In genomic region chr10:104067525-104067924, GRCh38 we compare ENCODE assay signal across 27 cellular contexts. TPM values are rescaled to one million over a fixed set of nuclear protein-coding genes. Genes with fewer than 3 reads are reported as not detected.
A peak's percentile ranks its signal among the peaks of the same experiment; 100 is the strongest.
DNase-seq lines count a peak whose midpoint lies in the region; ATAC-seq and TF ChIP-seq lines count a peak whose summit lies in the region.
"Had no signal": no experiment of that assay in that cellular context is flagged by ENCODE, and none has a peak within 500 bp of the region (broad histone marks: within the 10 kb centered on the region; RNA-seq: fewer than 3 reads in every experiment).

No MANE protein-coding gene starts in this region.

- no peak overlapping the region for H3K4ac ChIP-seq in H9 (ENCODE audit: low read depth, low read length)

- H2AFZ ChIP-seq in H9 (ENCODE audit: low read length) (no peak overlapping the region), neuron (ENCODE audit: low read depth, low read length) (peak overlapping the region; percentile 21)

- no peak overlapping the region for H2AK5ac ChIP-seq in H9 (ENCODE audit: insufficient read length, low read length)

- no peak overlapping the region for H3K27ac ChIP-seq in H9 (ENCODE audit: insufficient read length, low read depth, low read length)
- H3K27ac ChIP-seq: esophagus muscularis mucosa, psoas muscle, skin epidermis had no signal

- no peak overlapping the region for H3K9ac ChIP-seq in H9 (ENCODE audit: extremely low read depth, insufficient read length, low read length)

- ATAC-seq in HG03457 (IDR thresholded peaks at IDR 0.05; ENCODE audit: unreplicated experiment): no peak
- ATAC-seq: left lobe of liver; naive thymus-derived CD4-positive, alpha-beta T cell; psoas muscle; stimulated activated effector memory CD8-positive, alpha-beta T cell treated with anti-CD3 and anti-CD28 coated beads, Interleukin-12 subunit alpha, Interleukin-12 subunit beta, amount 100 ng/mL, for 72 hours had no signal

- peak overlapping the region; percentile 54 to 68 for H3K4me3 Mint-ChIP-seq in H9
- H3K4me3 Mint-ChIP-seq: activated naive CD4-positive, alpha-beta T cell treated with anti-CD3 and anti-CD28 coated beads, Interleukin-2, amount 10 ng/mL, durations not matched to agents 7 days and 5 days; naive thymus-derived CD4-positive, alpha-beta T cell; stimulated activated effector memory CD8-positive, alpha-beta T cell treated with anti-CD3 and anti-CD28 coated beads, Interleukin-12 subunit alpha, Interleukin-12 subunit beta, amount 100 ng/mL, for 72 hours had no signal

- H3K23me2 ChIP-seq in H9 (ENCODE audit: insufficient read length, low read depth, low read length, poor library complexity, severe bottlenecking): no peaks in the 10 kb centered on the region

- H3K79me1 ChIP-seq in H9 (ENCODE audit: insufficient read depth, low read depth, low read length, poor library complexity, severe bottlenecking): no peaks in the 10 kb centered on the region

- no peak overlapping the region for H2BK5ac ChIP-seq in H9 (ENCODE audit: insufficient read length, low read length)

- H3T11ph ChIP-seq in H9 (ENCODE audit: low read length): no peak overlapping the region

- peak overlapping the region; percentile 40 for H3K4me2 ChIP-seq in H9 (ENCODE audit: insufficient read depth, insufficient read length, low read length)

- no peaks in the 10 kb centered on the region for H3K9me3 Mint-ChIP-seq in H9
- H3K9me3 Mint-ChIP-seq: activated naive CD4-positive, alpha-beta T cell treated with anti-CD3 and anti-CD28 coated beads, Interleukin-2, amount 10 ng/mL, durations not matched to agents 7 days and 5 days; naive thymus-derived CD4-positive, alpha-beta T cell; stimulated activated effector memory CD8-positive, alpha-beta T cell treated with anti-CD3 and anti-CD28 coated beads, Interleukin-12 subunit alpha, Interleukin-12 subunit beta, amount 100 ng/mL, for 72 hours had no signal

- H3K36me3 ChIP-seq in neuron (ENCODE audit: insufficient read depth, low read length): no peaks in the 10 kb centered on the region
- H3K36me3 ChIP-seq: esophagus muscularis mucosa had no signal

- H4K91ac ChIP-seq in H9 (ENCODE audit: insufficient read length, low read depth, low read length): no peak overlapping the region

- H3K56ac ChIP-seq in H9 (ENCODE audit: insufficient read length, low read depth, low read length): no peak overlapping the region

- no peak overlapping the region for H2BK12ac ChIP-seq in H9 (ENCODE audit: insufficient read length, low read depth, low read length)

- H3K27me3 Mint-ChIP-seq in H9 (ENCODE audit: low read depth): no peaks in the 10 kb centered on the region; the same call in 1 of the 2 replicates

- no peak overlapping the region for H3K23ac ChIP-seq in H9 (ENCODE audit: insufficient read length, low read depth, low read length)

- H3K4me3 ChIP-seq in fibroblast of villous mesenchyme (ENCODE audit: low read depth, low read length) (peak overlapping the region; percentile 17), neuron (ENCODE audit: low read length) (no peak overlapping the region)
- H3K4me3 ChIP-seq: esophagus muscularis mucosa, psoas muscle, skin epidermis had no signal

- H3K27me3 ChIP-seq in H9 (ENCODE audit: insufficient read depth, low read length) (no peaks in the 10 kb centered on the region), neuron (ENCODE audit: insufficient read depth, low read length) (peaks cover 20% of the 10 kb centered on the region)
- H3K27me3 ChIP-seq: esophagus muscularis mucosa had no signal

- H4K20me1 ChIP-seq in H9 (ENCODE audit: control insufficient read depth, insufficient read depth, insufficient read length): no peaks in the 10 kb centered on the region

- WGBS in H9 (ENCODE audit: extremely low coverage, insufficient read length, low lambda C conversion rate): no CpG with 5 or more reads among the region's 12 CpGs

- H3K36me3 Mint-ChIP-seq in H9 (ENCODE audit: insufficient read depth in 1 of 3, low read depth in 3 of 3): 0 out of 7 replicates have a peak, but pooled peaks cover 0 to 4% (median 0%) of the 10 kb centered on the region in 3 experiments
- H3K36me3 Mint-ChIP-seq: activated naive CD4-positive, alpha-beta T cell treated with anti-CD3 and anti-CD28 coated beads, Interleukin-2, amount 10 ng/mL, durations not matched to agents 7 days and 5 days; naive thymus-derived CD4-positive, alpha-beta T cell; stimulated activated effector memory CD8-positive, alpha-beta T cell treated with anti-CD3 and anti-CD28 coated beads, Interleukin-12 subunit alpha, Interleukin-12 subunit beta, amount 100 ng/mL, for 72 hours had no signal

- no peak overlapping the region for H4K5ac ChIP-seq in H9 (ENCODE audit: insufficient read length, low read depth, low read length)

- no peaks in the 10 kb centered on the region for H3K4me1 ChIP-seq in H9 (ENCODE audit: insufficient read depth, low read length)
- peaks cover 4% of the 10 kb centered on the region for H3K4me1 ChIP-seq in neuron (ENCODE audit: insufficient read depth, low read length)
- H3K4me1 ChIP-seq: esophagus muscularis mucosa, psoas muscle had no signal

- no peak overlapping the region for H4K8ac ChIP-seq in H9 (replicated peaks; ENCODE audit: insufficient read length, low read depth, low read length)

- H3K9me3 ChIP-seq in H9 (ENCODE audit: control insufficient read depth, low read depth, low read length) (no peaks in the 10 kb centered on the region), neuron (ENCODE audit: low read length) (no peaks in the 10 kb centered on the region)
- H3K9me3 ChIP-seq: esophagus muscularis mucosa, psoas muscle had no signal

- peak; percentile 68 for DNase-seq in H9
- peak; percentile 24 for DNase-seq in SK-N-DZ (ENCODE audit: low spot score)
- no peak for DNase-seq in fibroblast of villous mesenchyme (ENCODE audit: low read depth)
- DNase-seq in ureter (ENCODE audit: low spot score): no peak
- no peak for DNase-seq in NCI-H187 (lab: John Stamatoyannopoulos, UW)
- no peak for DNase-seq in GM10266 (ENCODE audit: extremely low spot score)
- DNase-seq: activated CD8-positive, alpha-beta memory T cell treated with anti-CD3 and anti-CD28 coated beads for 24 hours; activated naive CD4-positive, alpha-beta T cell treated with anti-CD3 and anti-CD28 coated beads, Interleukin-2, amount 10 ng/mL, durations not matched to agents 7 days and 5 days; anterior cingulate cortex; C1 segment of cervical spinal cord; central memory CD4-positive, alpha-beta T cell; effector CD4-positive, alpha-beta T cell; GOT3; KG1; naive thymus-derived CD4-positive, alpha-beta T cell; NCI-H1694; NCI-H2171 treated with DMSO at 0.1 percent for 48 hours; NCI-H526 treated with DMSO at 0.1 percent for 48 hours; psoas muscle; stimulated activated CD4-positive, alpha-beta T cell treated with anti-CD3 and anti-CD28 coated beads, Interleukin-2, amount 100 ng/mL, for 24 hours; SW 1271 had no signal

- H3K79me2 ChIP-seq in H9 (ENCODE audit: insufficient read depth, low read length): no peaks in the 10 kb centered on the region

- peak overlapping the region; percentile 81 for H2BK120ac ChIP-seq in H9 (ENCODE audit: low read depth, low read length, poor library complexity, severe bottlenecking)

- H3K4me1 Mint-ChIP-seq in H9: peaks cover 57 to 63% of the 10 kb centered on the region in 2 experiments
- H3K4me1 Mint-ChIP-seq: activated naive CD4-positive, alpha-beta T cell treated with anti-CD3 and anti-CD28 coated beads, Interleukin-2, amount 10 ng/mL, durations not matched to agents 7 days and 5 days; stimulated activated effector memory CD8-positive, alpha-beta T cell treated with anti-CD3 and anti-CD28 coated beads, Interleukin-12 subunit alpha, Interleukin-12 subunit beta, amount 100 ng/mL, for 72 hours had no signal

- H3K18ac ChIP-seq in H9 (ENCODE audit: insufficient read length, low read depth, low read length): peak overlapping the region; percentile 61

- no peak for TF ChIP-seq CTCF in H9 (conservative IDR thresholded peaks at IDR 0.05)
- no peak for TF ChIP-seq CTCF in fibroblast of villous mesenchyme (IDR thresholded peaks at IDR 0.05; ENCODE audit: insufficient read depth, low read depth, low read length)
- no peak for TF ChIP-seq CTCF in GM10266 (IDR thresholded peaks at IDR 0.05; ENCODE audit: control insufficient read depth, insufficient read depth, low read depth, missing control alignments)

- peak overlapping the region; percentile 97 to 100 (median 98) for H3K27ac Mint-ChIP-seq in H9
- H3K27ac Mint-ChIP-seq: activated naive CD4-positive, alpha-beta T cell treated with anti-CD3 and anti-CD28 coated beads, Interleukin-2, amount 10 ng/mL, durations not matched to agents 7 days and 5 days; naive thymus-derived CD4-positive, alpha-beta T cell; stimulated activated effector memory CD8-positive, alpha-beta T cell treated with anti-CD3 and anti-CD28 coated beads, Interleukin-12 subunit alpha, Interleukin-12 subunit beta, amount 100 ng/mL, for 72 hours had no signal

- H3K14ac ChIP-seq in H9 (ENCODE audit: insufficient read depth, low read length): peak overlapping the region; percentile 81; the same call in 1 of the 2 replicates

- H2BK15ac ChIP-seq in H9 (ENCODE audit: low read depth, low read length): no peak overlapping the region

- no peak overlapping the region for H2BK20ac ChIP-seq in H9 (ENCODE audit: low read depth, low read length, poor library complexity, severe bottlenecking)

RNA-seq across cellular contexts. Expression of gene COL17A1, which starts 18.2 kb away (rescaled TPM):
- total RNA-seq in H9 (2021) (1.9 TPM in 2 replicates), fibroblast of villous mesenchyme (not detected in 2 replicates), ureter (18.5 TPM)
- polyA plus RNA-seq in SK-N-DZ (2014; cell fraction: cytosol; rRNA removed): not detected in 2 replicates
- 0.38 and 0.46 TPM in 2 replicates for polyA plus RNA-seq in SK-N-DZ (2014; cell fraction: nucleus; rRNA removed)
- total RNA-seq: naive thymus-derived CD4-positive, alpha-beta T cell had no signal
- polyA plus RNA-seq: naive thymus-derived CD4-positive, alpha-beta T cell had no signal

RNA-seq across cellular contexts. Expression of gene SFR1, which starts 54.4 kb away (rescaled TPM):
- total RNA-seq in H9 (2021) (6.5 and 6.6 TPM in 2 replicates), fibroblast of villous mesenchyme (6.1 and 8.2 TPM in 2 replicates), ureter (8.4 TPM)
- polyA plus RNA-seq in SK-N-DZ (2014; cell fraction: cytosol; rRNA removed): 13.6 and 14.5 TPM in 2 replicates
- 7.4 and 10.7 TPM in 2 replicates for polyA plus RNA-seq in SK-N-DZ (2014; cell fraction: nucleus; rRNA removed)

Comparison
In these comparisons a context has a peak if more than half of its experiments do, and no peak if none do; other contexts are left out.
1. DNase-seq: peak in H9 (single experiment) and SK-N-DZ (single experiment); none in fibroblast of villous mesenchyme (single experiment), ureter (single experiment), NCI-H187 (0 of 2) and GM10266 (single experiment).